In genomic region chr3:170425491-170426239, GRCh38 we compare ENCODE assay signal across 15 cellular contexts. TPM values are rescaled to one million over a fixed set of nuclear protein-coding genes. Genes with fewer than 3 reads are reported as not detected.
DNase-seq lines count a peak whose midpoint lies in the region; ATAC-seq, FAIRE-seq and TF ChIP-seq lines count a peak whose summit lies in the region.
"Had no signal": no experiment of that assay in that cellular context is flagged by ENCODE, and none has a peak within 500 bp of the region (broad histone marks: within the 10 kb centered on the region; RNA-seq: fewer than 3 reads in every experiment).

No MANE protein-coding gene starts in this region.

- no peak overlapping the region for H3K4me3 Mint-ChIP-seq in T-helper 2 cell treated with Interferon-gamma antibody and Interleukin-4, amounts not matched to agents 5 μg/mL and 100 μg/mL, for 36 hours
- H3K4me3 Mint-ChIP-seq: CD8-positive, alpha-beta memory T cell had no signal

- no peak for TF ChIP-seq CTCF in D721Med (IDR thresholded peaks at IDR 0.05; ENCODE audit: insufficient read depth, missing control alignments)

- H3K4me1 Mint-ChIP-seq in T-helper 2 cell treated with Interferon-gamma antibody and Interleukin-4, amounts not matched to agents 5 μg/mL and 100 μg/mL, for 36 hours (ENCODE audit: low read depth): peaks cover 26% of the 10 kb centered on the region

- peaks cover 7% of the 10 kb centered on the region for H3K27me3 ChIP-seq in iPS-18a (ENCODE audit: control insufficient read depth, insufficient read depth, low read length)
- H3K27me3 ChIP-seq: MG63, thyroid gland had no signal

- intact Hi-C loops in posterior cingulate gyrus (cut with DNase I): no loop called here

- H3K9me3 ChIP-seq in iPS-18a (ENCODE audit: control insufficient read depth, low read depth, low read length): no peaks in the 10 kb centered on the region
- H3K9me3 ChIP-seq: esophagus squamous epithelium, MG63, psoas muscle, thyroid gland had no signal

- no peaks in the 10 kb centered on the region for H3K9me3 Mint-ChIP-seq in T-helper 2 cell treated with Interferon-gamma antibody and Interleukin-4, amounts not matched to agents 5 μg/mL and 100 μg/mL, for 36 hours
- H3K9me3 Mint-ChIP-seq: CD8-positive, alpha-beta memory T cell had no signal

- H3K27ac Mint-ChIP-seq in T-helper 2 cell treated with Interferon-gamma antibody and Interleukin-4, amounts not matched to agents 5 μg/mL and 100 μg/mL, for 36 hours: no peak overlapping the region

- no peaks in the 10 kb centered on the region for H3K36me3 ChIP-seq in iPS-18a (ENCODE audit: control insufficient read depth, low read depth, low read length)
- H3K36me3 ChIP-seq: esophagus squamous epithelium, MG63, thyroid gland had no signal

- ATAC-seq in SK-N-SH treated with all-trans-retinoic acid at 6 μM for 48 hours (peak; percentile 31; the same call in 1 of the 3 replicates), HG02763 (IDR thresholded peaks at IDR 0.05; ENCODE audit: unreplicated experiment) (no peak)
- ATAC-seq: left cardiac atrium, psoas muscle had no signal

- peaks cover 27% of the 10 kb centered on the region for H3K4me1 ChIP-seq in iPS-18a (ENCODE audit: control insufficient read depth, low read depth, low read length)
- H3K4me1 ChIP-seq: psoas muscle, thyroid gland had no signal

- DNase-seq in Jurkat, Clone E6-1 (ENCODE audit: low read depth, low spot score): peak; percentile 37
- DNase-seq in posterior cingulate gyrus: peak in 9 of 10 donors; percentile 51 to 95 (median 74)
- no peak for DNase-seq in T-helper 2 cell treated with Interferon-gamma antibody and Interleukin-4, amounts not matched to agents 5 μg/mL and 100 μg/mL, for 36 hours (ENCODE audit: low spot score)
- DNase-seq in D721Med (ENCODE audit: insufficient read length, low spot score): no peak
- no peak for DNase-seq in T-helper 1 cell
- DNase-seq: CD8-positive, alpha-beta memory T cell; esophagus squamous epithelium; left cardiac atrium; MG63; psoas muscle; thyroid gland had no signal

- peaks cover 2% of the 10 kb centered on the region for H3K36me3 Mint-ChIP-seq in T-helper 2 cell treated with Interferon-gamma antibody and Interleukin-4, amounts not matched to agents 5 μg/mL and 100 μg/mL, for 36 hours (ENCODE audit: low read depth)

- H3K27me3 Mint-ChIP-seq in T-helper 2 cell treated with Interferon-gamma antibody and Interleukin-4, amounts not matched to agents 5 μg/mL and 100 μg/mL, for 36 hours (ENCODE audit: low read depth): peaks cover 6% of the 10 kb centered on the region

- H3K4me3 ChIP-seq in Jurkat, Clone E6-1 (ENCODE audit: low read length): no peak overlapping the region; the same call in 1 of the 2 replicates
- H3K4me3 ChIP-seq in iPS-18a (ENCODE audit: low read length): peak overlapping the region; percentile 11
- H3K4me3 ChIP-seq: esophagus squamous epithelium, MG63, psoas muscle, thyroid gland had no signal

- no peak overlapping the region for H3K9ac ChIP-seq in iPS-18a (ENCODE audit: low read length)

- H3K27ac ChIP-seq in iPS-18a (ENCODE audit: low read length): no peak overlapping the region
- H3K27ac ChIP-seq: psoas muscle, thyroid gland had no signal

- FAIRE-seq in D721Med (lab: Jason Lieb, UNC): no peak
- FAIRE-seq: TTC549 had no signal

TF ChIP-seq in SK-N-SH treated with all-trans-retinoic acid at 6 μM for 48 hours, 23 proteins besides CTCF, POLR2A, EP300 and RAD21:
- TF ChIP-seq SNAI2 (CRISPR knock-in tag; IDR thresholded peaks at IDR 0.05): no peak
- no peak for TF ChIP-seq TOX (CRISPR knock-in tag; IDR thresholded peaks at IDR 0.05; ENCODE audit: borderline replicate concordance)
- no peak for TF ChIP-seq RARB (CRISPR knock-in tag; IDR thresholded peaks at IDR 0.05)
- no peak for TF ChIP-seq TCF4 (CRISPR knock-in tag; IDR thresholded peaks at IDR 0.05; ENCODE audit: borderline replicate concordance)
- no peak for TF ChIP-seq ZC3H10 (CRISPR knock-in tag; IDR thresholded peaks at IDR 0.05)
- no peak for TF ChIP-seq ZNF565 (CRISPR knock-in tag; conservative IDR thresholded peaks at IDR 0.05; ENCODE audit: low read depth)
- no peak for TF ChIP-seq ISL1 (CRISPR knock-in tag; IDR thresholded peaks at IDR 0.05)
- TF ChIP-seq ESRRG (CRISPR knock-in tag; IDR thresholded peaks at IDR 0.05): no peak
- TF ChIP-seq ZNF70 (CRISPR knock-in tag; IDR thresholded peaks at IDR 0.05): no peak
- TF ChIP-seq OSR1 (CRISPR knock-in tag; IDR thresholded peaks at IDR 0.05): no peak

RNA-seq across cellular contexts. Expression of gene CLDN11, which starts 7.0 kb away (rescaled TPM):
- not detected for polyA plus RNA-seq in Jurkat, Clone E6-1 (2012; ENCODE audit: insufficient read depth, insufficient read length)
- polyA plus RNA-seq: CD8-positive, alpha-beta memory T cell had no signal

Comparison
In these comparisons a context has a peak if more than half of its experiments do, and no peak if none do; other contexts are left out.
1. DNase-seq: peak in Jurkat, Clone E6-1 (single experiment) and posterior cingulate gyrus (9 of 10); none in T-helper 2 cell treated with Interferon-gamma antibody and Interleukin-4, amounts not matched to agents 5 μg/mL and 100 μg/mL, for 36 hours (single experiment), D721Med (single experiment) and T-helper 1 cell (0 of 5).